In genomic region chr5:77893225-77893860, GRCh38 we compare ENCODE assay signal across 9 cellular contexts.
DNase-seq lines count a peak whose midpoint lies in the region; ATAC-seq and TF ChIP-seq lines count a peak whose summit lies in the region.
"Had no signal": no experiment of that assay in that cellular context is flagged by ENCODE, and none has a peak within 500 bp of the region (broad histone marks: within the 10 kb centered on the region; RNA-seq: fewer than 3 reads in every experiment).

No MANE protein-coding gene starts in this region.

- H3K9me2 ChIP-seq in GM23248 (ENCODE audit: insufficient read depth) (no peaks in the 10 kb centered on the region), PC-9 (ENCODE audit: insufficient read depth) (no peaks in the 10 kb centered on the region)

- H3K79me2 ChIP-seq in GM23248 (ENCODE audit: insufficient read depth) (no peaks in the 10 kb centered on the region), PC-9 (ENCODE audit: low read depth) (no peaks in the 10 kb centered on the region)

- no TSS peak for BruUV-seq in PC-9 (replicated peaks; lab: Mats Ljungman, UMichigan)

- no peaks in the 10 kb centered on the region for H4K20me1 ChIP-seq in GM23248 (ENCODE audit: insufficient read depth)
- no peaks in the 10 kb centered on the region for H4K20me1 ChIP-seq in PC-9 (ENCODE audit: insufficient read depth)

- intact Hi-C loops in PC-9 (cut with micrococcal nuclease; ENCODE audit: unreplicated experiment), result no loop called here
- intact Hi-C loops in posterior vena cava (cut with DNase I), result no loop called here

- H3K27me3 ChIP-seq in GM23248 (replicated peaks; ENCODE audit: insufficient read depth) (no peaks in the 10 kb centered on the region), PC-9 (ENCODE audit: insufficient read depth, low read depth) (no peaks in the 10 kb centered on the region)
- H3K27me3 ChIP-seq: uterus had no signal

- TF ChIP-seq CTCF in PC-9 (conservative IDR thresholded peaks at IDR 0.05), result no peak

- H3K4me1 ChIP-seq in GM23248 (ENCODE audit: insufficient read depth) (peaks cover 17% of the 10 kb centered on the region), PC-9 (replicated peaks; ENCODE audit: insufficient read depth) (peaks cover 16% of the 10 kb centered on the region)
- H3K4me1 ChIP-seq: uterus had no signal

- H3K4me2 ChIP-seq in GM23248 (ENCODE audit: unreplicated experiment), result peak overlapping the region; percentile 43
- 0 out of 2 replicates have a peak overlapping the region, but pooled peaks have one; percentile 10 for H3K4me2 ChIP-seq in PC-9

- CTCF ChIA-PET in PC-9 (lab: Charles Lee), result no interaction called here
- CTCF ChIA-PET in HEK293T (lab: Yijun Ruan, JAX), result no interaction called here

- peak; percentile 9 for TF ChIP-seq POLR2A in erythroblast (IDR thresholded peaks at IDR 0.05; ENCODE audit: low read length)

- H3K9ac ChIP-seq in GM23248, result peak overlapping the region; percentile 59

- DNase-seq in GM23248 (peak; percentile 97), PC-9 (peak; percentile 62 to 73), erythroblast (lab: John Stamatoyannopoulos, UW) (peak; percentile 73 to 82), posterior vena cava (ENCODE audit: low spot score) (peak; percentile 83), HEK293T (ENCODE audit: extremely low spot score) (no peak)
- DNase-seq in stimulated activated CD8-positive, alpha-beta memory T cell treated with anti-CD3 and anti-CD28 coated beads, Interleukin-4, amount 100 ng/mL, for 48 hours, result no peak
- DNase-seq: uterus had no signal

- H3F3A ChIP-seq in GM23248 (ENCODE audit: insufficient read depth) (peaks cover 26% of the 10 kb centered on the region), PC-9 (ENCODE audit: insufficient read depth, low read depth) (no peaks in the 10 kb centered on the region)

- ATAC-seq in GM21423 (IDR thresholded peaks at IDR 0.05; ENCODE audit: unreplicated experiment), result no peak
- ATAC-seq in HG02623 (IDR thresholded peaks at IDR 0.05; ENCODE audit: unreplicated experiment), result no peak

- in situ Hi-C loops in GM23248 (cut with MboI), result no loop called here

- no peak overlapping the region for H3K4me3 ChIP-seq in GM23248
- H3K4me3 ChIP-seq in PC-9, result no peak overlapping the region
- H3K4me3 ChIP-seq: uterus had no signal

- H3K9me3 ChIP-seq in GM23248 (ENCODE audit: low read depth) (no peaks in the 10 kb centered on the region), PC-9 (ENCODE audit: insufficient read depth, low read depth) (no peaks in the 10 kb centered on the region)
- H3K9me3 ChIP-seq: uterus had no signal

- no peaks in the 10 kb centered on the region for H3K36me3 ChIP-seq in GM23248 (ENCODE audit: low read depth)
- no peaks in the 10 kb centered on the region for H3K36me3 ChIP-seq in PC-9 (ENCODE audit: low read depth)
- H3K36me3 ChIP-seq: uterus had no signal

- H2AFZ ChIP-seq in GM23248 (peak overlapping the region; percentile 75), PC-9 (no peak overlapping the region)

- peak overlapping the region; percentile 93 for H3K27ac ChIP-seq in GM23248
- peak overlapping the region; percentile 21; the same call in 1 of the 2 replicates for H3K27ac ChIP-seq in PC-9
- H3K27ac ChIP-seq: uterus had no signal

- POLR2A ChIA-PET in PC-9 (lab: Charles Lee; ENCODE audit: unreplicated experiment), result no interaction called here
- POLR2A ChIA-PET in HEK293T (lab: Yijun Ruan, JAX), result no interaction called here

- 17 to 25% methylated on average over 3 of the region's 3 CpGs for WGBS in GM23248 (ENCODE audit: low coverage in 1 of 2, low lambda C conversion rate in 2 of 2, missing lambda C conversion rate in 2 of 2), 2 experiments

TF ChIP-seq in HEK293T, 16 proteins besides CTCF, POLR2A, EP300 and RAD21:
- TF ChIP-seq BHLHE40 (IDR thresholded peaks at IDR 0.05; ENCODE audit: borderline replicate concordance), result no peak

Comparison
In these comparisons a context has a peak if more than half of its experiments do, and no peak if none do; other contexts are left out.
1. DNase-seq: peak in GM23248 (single experiment), PC-9 (2 of 2), erythroblast (2 of 2) and posterior vena cava (single experiment); none in stimulated activated CD8-positive, alpha-beta memory T cell treated with anti-CD3 and anti-CD28 coated beads, Interleukin-4, amount 100 ng/mL, for 48 hours (single experiment) and HEK293T (single experiment).